4 cellular contexts compared by ENCODE assay signal in the genomic region with DNA sequence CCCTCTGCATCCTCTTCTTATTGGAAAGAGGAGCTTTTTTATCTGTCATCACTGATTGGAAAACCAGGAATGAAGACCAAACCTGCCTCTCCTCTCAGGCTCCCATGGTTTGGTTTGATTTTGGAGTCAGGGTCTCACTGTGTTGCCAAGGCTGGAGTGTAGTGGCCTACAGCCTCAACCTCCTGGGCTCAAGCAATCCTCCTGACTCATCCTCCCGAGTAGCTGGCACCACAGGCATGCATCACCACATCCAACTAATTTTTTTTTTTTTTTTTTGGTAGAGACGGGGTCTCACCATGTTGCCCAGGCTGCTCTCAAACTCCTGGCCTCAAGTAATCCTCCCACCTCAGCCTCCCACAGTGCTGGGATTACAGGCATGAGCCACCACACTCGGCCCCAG. TPM values are rescaled to one million over a fixed set of nuclear protein-coding genes. Genes with fewer than 3 reads are reported as not detected.
"Had no signal": no experiment of that assay in that cellular context is flagged by ENCODE, and none has a peak within 500 bp of the region (broad histone marks: within the 10 kb centered on the region; RNA-seq: fewer than 3 reads in every experiment).

No MANE protein-coding gene starts in this region.

RNA-seq across cellular contexts. Expression of a gene that starts 40.8 kb away (rescaled TPM):
- total RNA-seq: activated CD8-positive, alpha-beta memory T cell treated with anti-CD3 and anti-CD28 coated beads for 36 hours; activated CD8-positive, alpha-beta T cell treated with anti-CD3 and anti-CD28 coated beads for 36 hours; activated naive CD8-positive, alpha-beta T cell treated with anti-CD3 and anti-CD28 coated beads for 36 hours; LHCN-M2 had no signal
